ENCODE assay signal across 10 cellular contexts in the genomic region with DNA sequence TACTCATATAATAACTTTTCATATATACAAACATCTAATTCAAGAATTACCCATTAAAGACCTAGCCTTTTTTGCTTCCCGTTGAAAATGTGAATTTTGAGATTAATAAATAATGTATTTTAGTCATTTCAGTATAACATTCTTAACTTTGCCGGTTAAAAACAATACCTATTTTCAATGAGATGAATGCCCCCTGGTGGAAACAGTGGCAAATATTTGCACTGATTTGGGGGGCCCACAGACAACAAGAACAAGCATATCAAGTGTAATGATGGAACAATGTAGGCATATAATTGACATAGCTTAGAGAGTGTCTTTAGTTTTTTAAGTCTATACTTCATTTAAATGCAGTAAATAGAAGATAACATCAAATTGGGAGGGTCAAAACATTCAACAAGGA.
DNase-seq lines count a peak whose midpoint lies in the region; FAIRE-seq and TF ChIP-seq lines count a peak whose summit lies in the region.
"Had no signal": no experiment of that assay in that cellular context is flagged by ENCODE, and none has a peak within 500 bp of the region (broad histone marks: within the 10 kb centered on the region; RNA-seq: fewer than 3 reads in every experiment).

No MANE protein-coding gene starts in this region.

- no peaks in the 10 kb centered on the region for H3K9me3 ChIP-seq in uterus
- H3K9me3 ChIP-seq: BLaER1 had no signal

- no peak for FAIRE-seq in bronchial epithelial cell (lab: Jason Lieb, UNC)

- H3K4me1 ChIP-seq in uterus = no peaks in the 10 kb centered on the region
- H3K4me1 ChIP-seq: BLaER1 had no signal

- peaks cover 5% of the 10 kb centered on the region for H3K36me3 Mint-ChIP-seq in osteocyte (ENCODE audit: unreplicated experiment)

- intact Hi-C loops in uterus (cut with DNase I; ENCODE audit: low total_unique reads) = no loop called here

- peaks cover 2% of the 10 kb centered on the region for H3K9me3 Mint-ChIP-seq in osteocyte (ENCODE audit: unreplicated experiment)
- H3K9me3 Mint-ChIP-seq: T-helper 1 cell treated with Interleukin-12 subunit alpha and Interleukin-12 subunit beta and Interleukin-4 antibody, amounts not matched to agents 30 μg/mL and 1 μg/mL, for 36 hours had no signal

- no peak overlapping the region for H3K4me3 Mint-ChIP-seq in osteocyte (ENCODE audit: unreplicated experiment)
- H3K4me3 Mint-ChIP-seq: T-helper 1 cell treated with Interleukin-12 subunit alpha and Interleukin-12 subunit beta and Interleukin-4 antibody, amounts not matched to agents 30 μg/mL and 1 μg/mL, for 36 hours had no signal

- no peaks in the 10 kb centered on the region for H3K27me3 Mint-ChIP-seq in osteocyte (ENCODE audit: unreplicated experiment)

- TF ChIP-seq CTCF in bronchial epithelial cell (IDR thresholded peaks at IDR 0.05; ENCODE audit: insufficient read depth, low read length, severe bottlenecking) (peak; percentile 19), osteocyte (IDR thresholded peaks at IDR 0.05) (peak; percentile 60), uterus (IDR thresholded peaks at IDR 0.05) (no peak)

- no peak overlapping the region for H3K4me3 ChIP-seq in Jurkat, Clone E6-1 (ENCODE audit: low read length)
- H3K4me3 ChIP-seq in bronchial epithelial cell (ENCODE audit: low read depth, low read length) (no peak overlapping the region), uterus (no peak overlapping the region)
- H3K4me3 ChIP-seq: BLaER1 had no signal

- H3K27ac Mint-ChIP-seq in osteocyte (ENCODE audit: unreplicated experiment) = no peak overlapping the region
- H3K27ac Mint-ChIP-seq: T-helper 1 cell treated with Interleukin-12 subunit alpha and Interleukin-12 subunit beta and Interleukin-4 antibody, amounts not matched to agents 30 μg/mL and 1 μg/mL, for 36 hours had no signal

- no peak for TF ChIP-seq POLR2A in uterus (IDR thresholded peaks at IDR 0.05)

- DNase-seq in NCI-H1694 treated with DMSO at 0.1 percent for 48 hours (lab: John Stamatoyannopoulos, UW) = peak; percentile 9
- DNase-seq in NCI-H1694 (lab: John Stamatoyannopoulos, UW) = no peak
- DNase-seq in Jurkat, Clone E6-1 (ENCODE audit: low read depth, low spot score) = peak; percentile 24
- peak; percentile 32 for DNase-seq in bronchial epithelial cell (ENCODE audit: low read depth)
- DNase-seq in osteocyte (ENCODE audit: extremely low spot score, unreplicated experiment) = no peak
- no peak for DNase-seq in uterus
- DNase-seq in GM19240 (ENCODE audit: insufficient read length, low spot score) = no peak
- no peak for DNase-seq in stimulated activated CD8-positive, alpha-beta memory T cell treated with anti-CD3 and anti-CD28 coated beads, Interleukin-4, amount 100 ng/mL, for 48 hours

- H3K27me3 ChIP-seq in bronchial epithelial cell (ENCODE audit: control insufficient read depth, insufficient read depth, low read length) = peaks cover 3% of the 10 kb centered on the region
- no peaks in the 10 kb centered on the region for H3K27me3 ChIP-seq in uterus
- H3K27me3 ChIP-seq: BLaER1 had no signal

- peaks cover 4% of the 10 kb centered on the region for H3K4me1 Mint-ChIP-seq in osteocyte (ENCODE audit: unreplicated experiment)

- H3K36me3 ChIP-seq in bronchial epithelial cell (ENCODE audit: control insufficient read depth, insufficient read depth, low read length) (no peaks in the 10 kb centered on the region), uterus (no peaks in the 10 kb centered on the region)
- H3K36me3 ChIP-seq: BLaER1 had no signal

- no peak overlapping the region for H3K27ac ChIP-seq in uterus
- H3K27ac ChIP-seq: BLaER1 had no signal

Comparison
In these comparisons a context has a peak if more than half of its experiments do, and no peak if none do; other contexts are left out.
1. DNase-seq: peak in NCI-H1694 treated with DMSO at 0.1 percent for 48 hours (single experiment), Jurkat, Clone E6-1 (single experiment) and bronchial epithelial cell (single experiment); none in NCI-H1694 (single experiment), osteocyte (single experiment), uterus (0 of 2), GM19240 (single experiment) and stimulated activated CD8-positive, alpha-beta memory T cell treated with anti-CD3 and anti-CD28 coated beads, Interleukin-4, amount 100 ng/mL, for 48 hours (single experiment).
2. CTCF ChIP-seq: peak in bronchial epithelial cell (single experiment) and osteocyte (single experiment); none in uterus (0 of 4).